ENCODE assay signal across 1 cellular context in the genomic region with DNA sequence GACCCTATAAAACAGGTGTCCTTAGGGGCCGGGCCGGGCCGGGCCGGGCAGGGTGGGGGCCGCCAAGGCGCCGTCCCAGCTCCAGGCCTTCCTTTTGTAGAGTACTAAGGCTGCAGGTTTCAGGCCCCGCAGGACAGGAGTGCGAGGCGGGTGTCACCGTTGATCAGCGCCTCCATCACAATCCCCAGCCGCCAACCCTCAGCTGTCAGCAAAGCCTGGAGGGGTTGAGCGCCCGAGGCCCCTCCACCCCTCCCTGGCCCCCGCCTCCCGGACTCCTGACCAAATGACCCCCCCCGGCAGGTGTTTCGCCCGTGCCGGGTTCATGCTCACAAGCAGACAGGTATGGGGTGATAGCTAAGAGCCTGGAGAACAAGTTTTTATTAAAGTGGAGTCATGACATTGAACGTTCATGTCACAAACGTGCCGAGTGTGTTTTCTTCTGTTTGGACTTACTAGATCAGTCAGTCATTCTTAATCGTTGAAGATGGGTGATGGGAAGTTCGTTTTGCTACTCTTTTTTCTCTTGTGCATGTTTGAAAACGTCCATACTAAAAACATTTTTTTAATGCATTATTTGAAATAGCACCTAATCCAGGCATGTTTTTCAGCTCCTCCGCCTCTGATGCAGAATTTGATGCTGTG.
A peak's percentile ranks its signal among the peaks of the same experiment; 100 is the strongest.
TF ChIP-seq lines count a peak whose summit lies in the region.

No MANE protein-coding gene starts in this region.

TF ChIP-seq in A549, 52 proteins besides CTCF, POLR2A, EP300 and RAD21 (continued from another document):
- TF ChIP-seq, protein P1, sequence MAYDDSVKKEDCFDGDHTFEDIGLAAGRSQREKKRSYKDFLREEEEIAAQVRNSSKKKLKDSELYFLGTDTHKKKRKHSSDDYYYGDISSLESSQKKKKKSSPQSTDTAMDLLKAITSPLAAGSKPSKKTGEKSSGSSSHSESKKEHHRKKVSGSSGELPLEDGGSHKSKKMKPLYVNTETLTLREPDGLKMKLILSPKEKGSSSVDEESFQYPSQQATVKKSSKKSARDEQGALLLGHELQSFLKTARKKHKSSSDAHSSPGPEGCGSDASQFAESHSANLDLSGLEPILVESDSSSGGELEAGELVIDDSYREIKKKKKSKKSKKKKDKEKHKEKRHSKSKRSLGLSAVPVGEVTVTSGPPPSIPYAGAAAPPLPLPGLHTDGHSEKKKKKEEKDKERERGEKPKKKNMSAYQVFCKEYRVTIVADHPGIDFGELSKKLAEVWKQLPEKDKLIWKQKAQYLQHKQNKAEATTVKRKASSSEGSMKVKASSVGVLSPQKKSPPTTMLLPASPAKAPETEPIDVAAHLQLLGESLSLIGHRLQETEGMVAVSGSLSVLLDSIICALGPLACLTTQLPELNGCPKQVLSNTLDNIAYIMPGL (CRISPR knock-in tag; IDR thresholded peaks at IDR 0.05; ENCODE audit: borderline replicate concordance) = 0 out of 2 replicates have a peak, but pooled peaks have one; percentile 13
